In genomic region chr11:62599909-62600308, GRCh38 we compare ENCODE assay signal across 8 cellular contexts. TPM values are rescaled to one million over a fixed set of nuclear protein-coding genes. Genes with fewer than 3 reads are reported as not detected.
DNase-seq lines count a peak whose midpoint lies in the region; ATAC-seq and TF ChIP-seq lines count a peak whose summit lies in the region.

No MANE protein-coding gene starts in this region.

- no peak for DNase-seq in HCT116 (ENCODE audit: low read depth, low spot score)
- no peak for DNase-seq in WTC11 (ENCODE audit: low spot score)
- no peak for DNase-seq in smooth muscle cell (lab: John Stamatoyannopoulos, UW; ENCODE audit: unreplicated experiment)
- DNase-seq in cerebellar nuclear complex (lab: John Stamatoyannopoulos, UW) = no peak
- DNase-seq in AML-193 (lab: John Stamatoyannopoulos, UW) = no peak
- DNase-seq in ecto neural progenitor cell (ENCODE audit: low spot score) = no peak

- TSS peak; percentile 56 for BruUV-seq in HCT116 (replicated peaks; lab: Mats Ljungman, UMichigan)

- H3K9ac ChIP-seq in HCT116 (ENCODE audit: low read length) (peak overlapping the region; percentile 99), smooth muscle cell (ENCODE audit: low read depth) (peak overlapping the region; percentile 97)

- H3K4me1 ChIP-seq in HCT116 (ENCODE audit: control insufficient read depth in 1 of 2, insufficient read depth in 2 of 2, low read length in 2 of 2) (peaks cover 13 to 39% of the 10 kb centered on the region in 2 experiments), gastroesophageal sphincter (peaks cover 3 to 53% (median 21%) of the 10 kb centered on the region in 3 donors), smooth muscle cell (ENCODE audit: low read depth) (peaks cover 15% of the 10 kb centered on the region)

- H3K4me2 ChIP-seq in HCT116 (ENCODE audit: low read length) (peak overlapping the region; percentile 88), smooth muscle cell (peak overlapping the region; percentile 95)

- no peak for TF ChIP-seq CTCF in HCT116 (IDR thresholded peaks at IDR 0.05 in 2 of 3, conservative IDR thresholded peaks at IDR 0.05 in 1 of 3; ENCODE audit: borderline replicate concordance in 1 of 3, insufficient read depth in 1 of 3, low read depth in 2 of 3, low read length in 2 of 3)
- TF ChIP-seq CTCF in WTC11 (IDR thresholded peaks at IDR 0.05) = no peak
- TF ChIP-seq CTCF in gastroesophageal sphincter (IDR thresholded peaks at IDR 0.05) = no peak
- TF ChIP-seq CTCF in smooth muscle cell (IDR thresholded peaks at IDR 0.05; ENCODE audit: borderline replicate concordance, insufficient read depth, poor library complexity, severe bottlenecking) = no peak

- H4K20me1 ChIP-seq in HCT116 (ENCODE audit: insufficient read depth) (no peaks in the 10 kb centered on the region), smooth muscle cell (ENCODE audit: low read depth) (peaks cover 31% of the 10 kb centered on the region)

- H2AFZ ChIP-seq in HCT116 (ENCODE audit: low read depth, low read length, poor library complexity, severe bottlenecking) (no peak overlapping the region), smooth muscle cell (ENCODE audit: low read depth) (no peak overlapping the region)

- no peaks in the 10 kb centered on the region for H3K9me2 ChIP-seq in HCT116 (ENCODE audit: insufficient read depth)

- TF ChIP-seq POLR2A in HCT116 (IDR thresholded peaks at IDR 0.05; ENCODE audit: borderline replicate concordance, extremely low read depth, insufficient read depth, insufficient read length) (no peak), gastroesophageal sphincter (IDR thresholded peaks at IDR 0.05) (no peak)

- no peak for TF ChIP-seq RAD21 in HCT116 (IDR thresholded peaks at IDR 0.05; ENCODE audit: low read depth)

- H3K27me3 Mint-ChIP-seq in WTC11 (ENCODE audit: low read depth) = peaks cover 24% of the 10 kb centered on the region

- intact Hi-C loops in HCT116 (cut with micrococcal nuclease) = no loop called here

- H3K27ac Mint-ChIP-seq in WTC11 = peak overlapping the region; percentile 26

- H3K36me3 ChIP-seq in HCT116 (ENCODE audit: control insufficient read depth in 1 of 2, insufficient read depth in 2 of 2, low read length in 2 of 2) = peaks cover 29 to 38% of the 10 kb centered on the region in 2 experiments; a peak in 3 of 4 replicates
- peaks cover 0 to 52% of the 10 kb centered on the region in 2 donors for H3K36me3 ChIP-seq in gastroesophageal sphincter
- H3K36me3 ChIP-seq in smooth muscle cell (ENCODE audit: low read depth) = no peaks in the 10 kb centered on the region

- CTCF ChIA-PET in HCT116 (lab: Charles Lee) = interaction anchor here (0.9 to 1.7 kb wide), 4 partner anchors 8 to 175 kb away, joined by 4 to 9 read pairs (median 5); partner anchors contain the start of genes EML3, ROM1 and TUT1
- CTCF ChIA-PET in WTC11 (lab: Charles Lee) = interaction anchor here (0.6 to 8.9 kb wide), 6 partner anchors 7 to 175 kb away, joined by 3 to 74 read pairs (median 5); partner anchors contain the start of genes BSCL2, EML3, GNG3 and ROM1

- H3K27me3 ChIP-seq in HCT116 (ENCODE audit: insufficient read depth, low read length) (no peaks in the 10 kb centered on the region), gastroesophageal sphincter (no peaks in the 10 kb centered on the region), smooth muscle cell (ENCODE audit: low read depth) (no peaks in the 10 kb centered on the region)

- POLR2A ChIA-PET in HCT116 (lab: Charles Lee) = interaction anchor here (0.8 to 4.5 kb wide), 4 partner anchors 8 to 241 kb away, joined by 3 to 40 read pairs (median 10); partner anchors contain the start of genes C11orf98, CSKMT, EEF1G and TUT1
- POLR2A ChIA-PET in WTC11 (lab: Charles Lee) = interaction anchor here (0.5 to 3.1 kb wide), 6 partner anchors 8 to 241 kb away, joined by 3 to 53 read pairs (median 10); partner anchors contain the start of genes B3GAT3, C11orf98, CSKMT and EEF1G

- peaks cover 58% of the 10 kb centered on the region for H3K79me2 ChIP-seq in HCT116 (ENCODE audit: insufficient read depth, low read length)
- H3K79me2 ChIP-seq in smooth muscle cell (ENCODE audit: low read depth) = peaks cover 30% of the 10 kb centered on the region

- RAD21 ChIA-PET in HCT116 (lab: Charles Lee; ENCODE audit: low non-redundant PET in 1 of 2, low total read pairs in 2 of 2, uncharacterized antibody in 2 of 2, unreplicated experiment in 2 of 2) = no interaction called here

- H3K4me3 ChIP-seq in HCT116 (replicated peaks in 1 of 2; ENCODE audit: low read depth in 1 of 2, low read length in 2 of 2) (peak overlapping the region; percentile 92 to 94), gastroesophageal sphincter (peak overlapping the region in 1 of 2 donors; percentile 96), smooth muscle cell (peak overlapping the region; percentile 91)

- H3K36me3 Mint-ChIP-seq in WTC11 = peaks cover 53% of the 10 kb centered on the region

- H3K27ac ChIP-seq in HCT116 (ENCODE audit: low read depth, low read length) (peak overlapping the region; percentile 99), gastroesophageal sphincter (peak overlapping the region; percentile 13 to 99 (median 96)), smooth muscle cell (ENCODE audit: low read depth) (peak overlapping the region; percentile 82)

- H3K9me3 ChIP-seq in HCT116 (ENCODE audit: control insufficient read depth in 1 of 2, insufficient read depth in 1 of 2, low read depth in 1 of 2, low read length in 2 of 2) (no peaks in the 10 kb centered on the region), gastroesophageal sphincter (no peaks in the 10 kb centered on the region), smooth muscle cell (replicated peaks; ENCODE audit: low read depth) (no peaks in the 10 kb centered on the region)

- peak overlapping the region; percentile 91 for H3K4me3 Mint-ChIP-seq in WTC11

- peaks cover 40% of the 10 kb centered on the region for H3K4me1 Mint-ChIP-seq in WTC11

- no peak for ATAC-seq in HCT116
- no peak for ATAC-seq in WTC11
- ATAC-seq in gastroesophageal sphincter = no peak
- no peak for ATAC-seq in HG03565 (IDR thresholded peaks at IDR 0.05; ENCODE audit: unreplicated experiment)

- no peak for TF ChIP-seq EP300 in gastroesophageal sphincter (IDR thresholded peaks at IDR 0.05)

- H3K9me3 Mint-ChIP-seq in WTC11 = no peaks in the 10 kb centered on the region

- peaks cover 11% of the 10 kb centered on the region for H3F3A ChIP-seq in smooth muscle cell (ENCODE audit: low read depth)

- WGBS in gastroesophageal sphincter (ENCODE audit: low coverage in 1 of 2), 2 donors = 24% methylated on average over 3 to 5 of the region's 5 CpGs
- 46% methylated on average over 5 of the region's 5 CpGs for WGBS in smooth muscle cell (ENCODE audit: low lambda C conversion rate)

TF ChIP-seq in HCT116, 20 proteins besides CTCF, POLR2A, EP300 and RAD21 (continues in another document):
- TF ChIP-seq EZH2phosphoT487 (IDR thresholded peaks at IDR 0.05; ENCODE audit: borderline replicate concordance) (no peak), ATF3 (IDR thresholded peaks at IDR 0.05) (no peak), EZH2 (IDR thresholded peaks at IDR 0.05) (no peak), POLR2AphosphoS5 (IDR thresholded peaks at IDR 0.05; ENCODE audit: low read depth, low read length) (no peak), TCF7L2 (IDR thresholded peaks at IDR 0.05; ENCODE audit: borderline replicate concordance, extremely low read depth, insufficient read depth, insufficient read length) (no peak)

TF ChIP-seq in WTC11, 78 proteins besides CTCF, POLR2A, EP300 and RAD21 (continues in another document):
- TF ChIP-seq RELA (CRISPR knock-in tag; IDR thresholded peaks at IDR 0.05; ENCODE audit: borderline replicate concordance) = no peak
- no peak for TF ChIP-seq MXD4 (CRISPR knock-in tag; IDR thresholded peaks at IDR 0.05; ENCODE audit: borderline replicate concordance)
- TF ChIP-seq FOXJ3 (CRISPR knock-in tag; IDR thresholded peaks at IDR 0.05; ENCODE audit: borderline replicate concordance) = no peak
- TF ChIP-seq ZMAT4 (CRISPR knock-in tag; IDR thresholded peaks at IDR 0.05) = no peak
- no peak for TF ChIP-seq USF1 (CRISPR knock-in tag; IDR thresholded peaks at IDR 0.05)
- TF ChIP-seq SP1 (CRISPR knock-in tag; conservative IDR thresholded peaks at IDR 0.05) = no peak
- no peak for TF ChIP-seq OVOL2 (CRISPR knock-in tag; IDR thresholded peaks at IDR 0.05; ENCODE audit: borderline replicate concordance)

RNA-seq across cellular contexts. Expression of gene MTA2, which starts 1.8 kb away (rescaled TPM):
- total RNA-seq in HCT116 (2021; ENCODE audit: unreplicated experiment) = 98.9 TPM
- polyA plus RNA-seq in HCT116 (2012) = 61.2 and 68.3 TPM in 2 replicates
- 101 to 115 TPM (median 103 TPM) in 3 replicates for total RNA-seq in WTC11 (2021)
- total RNA-seq in gastroesophageal sphincter = 10 to 100 TPM; 67.9 to 88.7 (median 85.6) TPM
- 57.0 and 65.9 TPM in 2 replicates for total RNA-seq in smooth muscle cell
- polyA plus RNA-seq in smooth muscle cell = 20.5 and 22.7 TPM in 2 replicates

RNA-seq across cellular contexts. Expression of gene TUT1, which starts 8.6 kb away (rescaled TPM):
- total RNA-seq in HCT116 (2021; ENCODE audit: unreplicated experiment) (49.0 TPM), WTC11 (2021) (35.3 to 40.0 TPM (median 37.3 TPM) in 3 replicates), gastroesophageal sphincter (1 to 10 TPM; 3.8 to 9.6 (median 7.6) TPM), smooth muscle cell (3.0 and 5.5 TPM in 2 replicates)
- polyA plus RNA-seq in HCT116 (2012) = 23.7 and 25.5 TPM in 2 replicates
- polyA plus RNA-seq in smooth muscle cell = 15.9 and 18.6 TPM in 2 replicates

RNA-seq across cellular contexts. Expression of gene EML3, which starts 12.7 kb away (rescaled TPM):
- total RNA-seq in HCT116 (2021; ENCODE audit: unreplicated experiment) = 124 TPM
- 65.7 and 71.8 TPM in 2 replicates for polyA plus RNA-seq in HCT116 (2012)
- total RNA-seq in WTC11 (2021) = 45.5 to 54.7 TPM (median 51.1 TPM) in 3 replicates
- total RNA-seq in gastroesophageal sphincter = 10 to 100 TPM; 25.4 to 36.7 (median 31.9) TPM
- total RNA-seq in smooth muscle cell = 20.6 and 35.0 TPM in 2 replicates
- polyA plus RNA-seq in smooth muscle cell = 36.8 and 47.2 TPM in 2 replicates

RNA-seq across cellular contexts. Expression of gene ROM1, which starts 13.1 kb away (rescaled TPM):
- 2.7 TPM for total RNA-seq in HCT116 (2021; ENCODE audit: unreplicated experiment)
- 1.7 and 2.0 TPM in 2 replicates for polyA plus RNA-seq in HCT116 (2012)
- total RNA-seq in WTC11 (2021) = 0.78 to 1.6 TPM (median 0.94 TPM) in 3 replicates
- total RNA-seq in gastroesophageal sphincter = 10 to 100 TPM in 3 of 4 donors, 1 to 10 TPM in 1; 3.0 to 18.3 (median 10.7) TPM
- total RNA-seq in smooth muscle cell = 0.63 and 4.0 TPM in 2 replicates
- 0.91 and 1.4 TPM in 2 replicates for polyA plus RNA-seq in smooth muscle cell

RNA-seq across cellular contexts. Expression of gene B3GAT3, which starts 21.9 kb away (rescaled TPM):
- total RNA-seq in HCT116 (2021; ENCODE audit: unreplicated experiment) = 51.2 TPM
- 43.8 and 48.3 TPM in 2 replicates for polyA plus RNA-seq in HCT116 (2012)
- 41.2 to 43.9 TPM (median 43.3 TPM) in 3 replicates for total RNA-seq in WTC11 (2021)
- total RNA-seq in gastroesophageal sphincter = 10 to 100 TPM; 11.4 to 25.8 (median 22.4) TPM
- 19.3 and 20.0 TPM in 2 replicates for total RNA-seq in smooth muscle cell
- 66.9 and 73.8 TPM in 2 replicates for polyA plus RNA-seq in smooth muscle cell
